Comparison of ENCODE assay signal across 11 cellular contexts in the genomic region with DNA sequence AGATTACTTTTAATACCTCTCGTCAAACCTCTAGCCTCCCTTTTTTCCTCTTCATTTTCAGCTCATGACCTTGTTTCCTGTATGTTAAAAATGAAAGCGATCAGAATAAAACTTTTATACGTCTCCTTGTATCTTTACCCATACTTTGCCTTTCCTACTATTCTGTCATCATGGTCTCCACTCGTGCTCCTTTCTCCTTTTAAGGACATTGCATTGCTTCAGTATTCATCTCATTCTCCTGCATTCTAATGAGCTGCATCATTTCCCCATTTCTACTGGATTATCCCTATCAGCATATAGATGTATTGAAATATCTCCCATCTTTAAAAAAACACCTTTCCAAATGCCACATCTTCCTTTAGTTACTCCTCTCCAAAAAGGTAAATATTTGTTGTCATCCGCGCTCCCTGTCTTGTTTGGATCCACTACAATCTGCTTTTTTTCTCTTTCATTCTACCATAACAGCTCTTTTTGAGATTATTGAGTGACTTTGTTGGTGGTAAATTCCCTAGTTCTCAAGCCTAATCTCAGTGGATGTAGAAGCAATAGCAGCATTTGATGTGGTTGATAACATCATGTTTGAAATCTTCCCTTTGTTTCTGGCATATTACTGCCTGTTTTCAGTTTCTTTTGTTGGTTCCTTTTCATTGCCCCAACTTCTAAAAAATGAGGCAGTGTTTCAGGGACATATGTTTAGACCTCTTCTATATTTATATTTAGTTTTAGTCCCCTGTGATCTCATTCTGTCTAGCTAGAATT.
A peak's percentile ranks its signal among the peaks of the same experiment; 100 is the strongest.
DNase-seq lines count a peak whose midpoint lies in the region; ATAC-seq and TF ChIP-seq lines count a peak whose summit lies in the region.
"Had no signal": no experiment of that assay in that cellular context is flagged by ENCODE, and none has a peak within 500 bp of the region (broad histone marks: within the 10 kb centered on the region; RNA-seq: fewer than 3 reads in every experiment).

No MANE protein-coding gene starts in this region.

- H3K4me2 ChIP-seq in DOHH2 (ENCODE audit: low read length) (peak overlapping the region; percentile 39), OCI-LY3 (ENCODE audit: low read length) (peak overlapping the region; percentile 94)

- TF ChIP-seq CTCF in DOHH2 (IDR thresholded peaks at IDR 0.05; ENCODE audit: low read depth, low read length, poor library complexity, severe bottlenecking) (no peak), OCI-LY3 (IDR thresholded peaks at IDR 0.05; ENCODE audit: low read depth, low read length) (no peak)

- H3K4me1 ChIP-seq in DOHH2 (ENCODE audit: control insufficient read depth, low read length) (peaks cover 64% of the 10 kb centered on the region), OCI-LY3 (ENCODE audit: low read length) (peaks cover 82% of the 10 kb centered on the region)

- H3K9me2 ChIP-seq in DOHH2 (replicated peaks; ENCODE audit: control insufficient read depth, low read length) = no peaks in the 10 kb centered on the region

- peaks cover 13% of the 10 kb centered on the region for H3F3A ChIP-seq in DOHH2 (ENCODE audit: control insufficient read depth, insufficient read depth)

- peak; percentile 24 for ATAC-seq in GM19463 (IDR thresholded peaks at IDR 0.05; ENCODE audit: unreplicated experiment)
- ATAC-seq in SK-N-SH treated with all-trans-retinoic acid at 6 μM for 48 hours = no peak
- ATAC-seq in GM18907 (IDR thresholded peaks at IDR 0.05; ENCODE audit: unreplicated experiment) = no peak

- H3K27ac ChIP-seq in DOHH2 (ENCODE audit: low read depth, low read length) (no peak overlapping the region), OCI-LY3 (ENCODE audit: low read length) (peak overlapping the region; percentile 94)

- H3K9ac ChIP-seq in OCI-LY3 (ENCODE audit: low read length) = peak overlapping the region; percentile 58

- no peak overlapping the region for H2AFZ ChIP-seq in OCI-LY3 (ENCODE audit: low read depth, low read length)

- H3K4me3 ChIP-seq in DOHH2 (ENCODE audit: low read length) (no peak overlapping the region), OCI-LY3 (ENCODE audit: low read length) (peak overlapping the region; percentile 67)

- H3K9me3 ChIP-seq in DOHH2 (ENCODE audit: control insufficient read depth, insufficient read depth, low read length) (no peaks in the 10 kb centered on the region), OCI-LY3 (ENCODE audit: insufficient read depth, low read length) (no peaks in the 10 kb centered on the region)

- DNase-seq in iris pigment epithelial cell (ENCODE audit: low read depth) (peak; percentile 59), kidney glomerular epithelial cell (lab: John Stamatoyannopoulos, UW) (no peak), OCI-M2 (lab: John Stamatoyannopoulos, UW; ENCODE audit: unreplicated experiment) (no peak)
- DNase-seq: GDM1, NCI-H2081, Right ventricle myocardium superior had no signal

- peaks cover 98% of the 10 kb centered on the region for H3K79me2 ChIP-seq in DOHH2 (ENCODE audit: control insufficient read depth, low read length)
- H3K79me2 ChIP-seq in OCI-LY3 (ENCODE audit: low read length) = peaks cover 100% of the 10 kb centered on the region

- H3K27me3 ChIP-seq in DOHH2 (ENCODE audit: control insufficient read depth, low read length) (no peaks in the 10 kb centered on the region), OCI-LY3 (ENCODE audit: low read depth, low read length) (no peaks in the 10 kb centered on the region)

- peaks cover 6% of the 10 kb centered on the region; the same call in 1 of the 2 replicates for H4K20me1 ChIP-seq in DOHH2 (ENCODE audit: control insufficient read depth, insufficient read depth, low read depth, low read length)
- H4K20me1 ChIP-seq in OCI-LY3 (ENCODE audit: insufficient read depth, low read length) = peaks cover 84% of the 10 kb centered on the region

- peaks cover 4% of the 10 kb centered on the region for H3K36me3 ChIP-seq in DOHH2 (ENCODE audit: control insufficient read depth, low read length)
- H3K36me3 ChIP-seq in OCI-LY3 (replicated peaks; ENCODE audit: low read depth, low read length) = peaks cover 18% of the 10 kb centered on the region

TF ChIP-seq in SK-N-SH treated with all-trans-retinoic acid at 6 μM for 48 hours, 23 proteins besides CTCF, POLR2A, EP300 and RAD21:
- no peak for TF ChIP-seq ZFP3 (CRISPR knock-in tag; IDR thresholded peaks at IDR 0.05)
